Comparison of ENCODE assay signal across 22 cellular contexts in the genomic region with DNA sequence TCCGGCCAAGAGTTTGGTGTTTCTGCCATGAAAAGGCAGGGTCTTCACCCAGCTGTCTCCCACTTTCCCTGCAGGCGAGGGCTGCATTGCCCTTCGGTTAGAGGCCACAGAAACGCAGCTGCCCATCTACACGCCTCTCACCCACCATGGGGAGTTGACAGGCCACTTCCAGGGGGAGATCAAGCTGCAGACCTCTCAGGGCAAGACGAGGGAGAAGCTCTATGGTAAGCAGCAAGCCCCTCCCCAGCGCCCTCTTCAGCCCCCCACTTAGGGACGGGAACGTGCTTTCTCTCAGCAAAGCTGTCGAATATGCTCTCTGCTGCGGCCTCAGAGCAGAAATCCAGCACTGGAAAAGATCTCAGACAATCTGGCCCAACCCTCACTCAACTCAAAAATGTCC. TPM values are rescaled to one million over a fixed set of nuclear protein-coding genes. Genes with fewer than 3 reads are reported as not detected.
A peak's percentile ranks its signal among the peaks of the same experiment; 100 is the strongest.
DNase-seq lines count a peak whose midpoint lies in the region; ATAC-seq and TF ChIP-seq lines count a peak whose summit lies in the region.
"Had no signal": no experiment of that assay in that cellular context is flagged by ENCODE, and none has a peak within 500 bp of the region (broad histone marks: within the 10 kb centered on the region; RNA-seq: fewer than 3 reads in every experiment).

No MANE protein-coding gene starts in this region.

- H3K9me2 ChIP-seq in Karpas-422 (replicated peaks; ENCODE audit: insufficient read depth, low read length): no peaks in the 10 kb centered on the region

- H3K27ac Mint-ChIP-seq in activated naive CD4-positive, alpha-beta T cell treated with anti-CD3 and anti-CD28 coated beads, Interleukin-2, amount 50 U/mL, for 24 hours: peak overlapping the region; percentile 14
- H3K27ac Mint-ChIP-seq in activated naive CD4-positive, alpha-beta T cell treated with anti-CD3 and anti-CD28 coated beads for 36 hours: no peak overlapping the region
- H3K27ac Mint-ChIP-seq in endothelial cell (ENCODE audit: unreplicated experiment) (no peak overlapping the region), type B pancreatic cell (no peak overlapping the region)
- H3K27ac Mint-ChIP-seq in stimulated activated effector memory CD8-positive, alpha-beta T cell treated with anti-CD3 and anti-CD28 coated beads, Interleukin-12 subunit alpha, Interleukin-12 subunit beta, amount 100 ng/mL, for 72 hours: peak overlapping the region; percentile 26
- H3K27ac Mint-ChIP-seq: B cell had no signal

- peak overlapping the region; percentile 60 for H3K27ac ChIP-seq in Karpas-422 (ENCODE audit: low read length)
- no peak overlapping the region for H3K27ac ChIP-seq in esophagus squamous epithelium
- H3K27ac ChIP-seq: A549, KMS-11, Peyer's patch had no signal

- 76 to 80% methylated on average over 3 to 6 of the region's 11 CpGs for WGBS in esophagus squamous epithelium, 2 donors

- DNase-seq in activated naive CD4-positive, alpha-beta T cell treated with anti-CD3 and anti-CD28 coated beads for 36 hours: no peak
- no peak for DNase-seq in Karpas-422
- no peak for DNase-seq in endothelial cell (ENCODE audit: low spot score)
- DNase-seq in stimulated activated effector memory CD8-positive, alpha-beta T cell treated with anti-CD3 and anti-CD28 coated beads, Interleukin-12 subunit alpha, Interleukin-12 subunit beta, amount 100 ng/mL, for 72 hours (ENCODE audit: low spot score in 2 of 2): no peak
- no peak for DNase-seq in esophagus squamous epithelium (lab: John Stamatoyannopoulos, UW)
- DNase-seq in NCI-H1048 (lab: John Stamatoyannopoulos, UW): no peak
- no peak for DNase-seq in type B pancreatic cell (ENCODE audit: extremely low spot score, unreplicated experiment)
- DNase-seq: COR-L47, DMS79, GOT3, MV-4-11, NCI-H1694 treated with DMSO at 0.1 percent for 48 hours, NCI-H2081 treated with DMSO at 0.1 percent for 48 hours, NCI-H2171 treated with DMSO at 0.1 percent for 48 hours, NCI-H524 treated with DMSO at 0.1 percent for 48 hours, NCI-H82, Peyer's patch had no signal

- H2AFZ ChIP-seq in Karpas-422 (ENCODE audit: low read length): no peak overlapping the region

- no peaks in the 10 kb centered on the region for H3K9me3 Mint-ChIP-seq in activated naive CD4-positive, alpha-beta T cell treated with anti-CD3 and anti-CD28 coated beads, Interleukin-2, amount 50 U/mL, for 24 hours
- H3K9me3 Mint-ChIP-seq in activated naive CD4-positive, alpha-beta T cell treated with anti-CD3 and anti-CD28 coated beads for 36 hours: no peaks in the 10 kb centered on the region
- H3K9me3 Mint-ChIP-seq in endothelial cell (ENCODE audit: unreplicated experiment) (no peaks in the 10 kb centered on the region), type B pancreatic cell (no peaks in the 10 kb centered on the region)
- no peaks in the 10 kb centered on the region for H3K9me3 Mint-ChIP-seq in stimulated activated effector memory CD8-positive, alpha-beta T cell treated with anti-CD3 and anti-CD28 coated beads, Interleukin-12 subunit alpha, Interleukin-12 subunit beta, amount 100 ng/mL, for 72 hours

- TF ChIP-seq POLR2A in esophagus squamous epithelium (IDR thresholded peaks at IDR 0.05): no peak

- H3K36me3 ChIP-seq in Karpas-422 (ENCODE audit: insufficient read depth, low read length) (peaks cover 47% of the 10 kb centered on the region), esophagus squamous epithelium (peaks cover 0 to 48% (median 0%) of the 10 kb centered on the region in 3 donors)

- H3K4me1 Mint-ChIP-seq in activated naive CD4-positive, alpha-beta T cell treated with anti-CD3 and anti-CD28 coated beads, Interleukin-2, amount 50 U/mL, for 24 hours: no peaks in the 10 kb centered on the region
- no peaks in the 10 kb centered on the region for H3K4me1 Mint-ChIP-seq in activated naive CD4-positive, alpha-beta T cell treated with anti-CD3 and anti-CD28 coated beads for 36 hours (ENCODE audit: low read depth)
- H3K4me1 Mint-ChIP-seq in endothelial cell (ENCODE audit: unreplicated experiment) (peaks cover 13% of the 10 kb centered on the region), type B pancreatic cell (ENCODE audit: unreplicated experiment) (no peaks in the 10 kb centered on the region)
- H3K4me1 Mint-ChIP-seq in stimulated activated effector memory CD8-positive, alpha-beta T cell treated with anti-CD3 and anti-CD28 coated beads, Interleukin-12 subunit alpha, Interleukin-12 subunit beta, amount 100 ng/mL, for 72 hours: peaks cover 5% of the 10 kb centered on the region

- TF ChIP-seq CTCF in endothelial cell (IDR thresholded peaks at IDR 0.05; ENCODE audit: unreplicated experiment) (no peak), esophagus squamous epithelium (IDR thresholded peaks at IDR 0.05) (no peak), type B pancreatic cell (conservative IDR thresholded peaks at IDR 0.05) (no peak)

- H3K4me2 ChIP-seq in Karpas-422 (ENCODE audit: low read depth, low read length, poor library complexity, severe bottlenecking): no peak overlapping the region
- H3K4me2 ChIP-seq: A549, KMS-11 had no signal

- no peak for ATAC-seq in stimulated activated effector memory CD8-positive, alpha-beta T cell treated with anti-CD3 and anti-CD28 coated beads, Interleukin-12 subunit alpha, Interleukin-12 subunit beta, amount 100 ng/mL, for 72 hours
- ATAC-seq: A549 had no signal

- no peaks in the 10 kb centered on the region for H3K79me2 ChIP-seq in Karpas-422 (ENCODE audit: low read length)

- H3K27me3 ChIP-seq in Karpas-422 (ENCODE audit: low read length): no peaks in the 10 kb centered on the region
- H3K27me3 ChIP-seq in esophagus squamous epithelium: no peaks in the 10 kb centered on the region
- H3K27me3 ChIP-seq: Peyer's patch had no signal

- H3K4me3 Mint-ChIP-seq in activated naive CD4-positive, alpha-beta T cell treated with anti-CD3 and anti-CD28 coated beads, Interleukin-2, amount 50 U/mL, for 24 hours: no peak overlapping the region
- H3K4me3 Mint-ChIP-seq in activated naive CD4-positive, alpha-beta T cell treated with anti-CD3 and anti-CD28 coated beads for 36 hours: no peak overlapping the region
- peak overlapping the region; percentile 33 for H3K4me3 Mint-ChIP-seq in endothelial cell (ENCODE audit: unreplicated experiment)
- H3K4me3 Mint-ChIP-seq in stimulated activated effector memory CD8-positive, alpha-beta T cell treated with anti-CD3 and anti-CD28 coated beads, Interleukin-12 subunit alpha, Interleukin-12 subunit beta, amount 100 ng/mL, for 72 hours: no peak overlapping the region
- H3K4me3 Mint-ChIP-seq in type B pancreatic cell: no peak overlapping the region
- H3K4me3 Mint-ChIP-seq: B cell, CD14-positive monocyte had no signal

- H3K36me3 Mint-ChIP-seq in activated naive CD4-positive, alpha-beta T cell treated with anti-CD3 and anti-CD28 coated beads, Interleukin-2, amount 50 U/mL, for 24 hours: peaks cover 38% of the 10 kb centered on the region
- peaks cover 43% of the 10 kb centered on the region for H3K36me3 Mint-ChIP-seq in activated naive CD4-positive, alpha-beta T cell treated with anti-CD3 and anti-CD28 coated beads for 36 hours (ENCODE audit: low read depth)
- H3K36me3 Mint-ChIP-seq in endothelial cell (ENCODE audit: low read depth, unreplicated experiment) (peaks cover 72% of the 10 kb centered on the region), type B pancreatic cell (no peaks in the 10 kb centered on the region)
- H3K36me3 Mint-ChIP-seq in stimulated activated effector memory CD8-positive, alpha-beta T cell treated with anti-CD3 and anti-CD28 coated beads, Interleukin-12 subunit alpha, Interleukin-12 subunit beta, amount 100 ng/mL, for 72 hours: peaks cover 99% of the 10 kb centered on the region

- no peaks in the 10 kb centered on the region for H3K27me3 Mint-ChIP-seq in activated naive CD4-positive, alpha-beta T cell treated with anti-CD3 and anti-CD28 coated beads, Interleukin-2, amount 50 U/mL, for 24 hours
- H3K27me3 Mint-ChIP-seq in activated naive CD4-positive, alpha-beta T cell treated with anti-CD3 and anti-CD28 coated beads for 36 hours (ENCODE audit: low read depth): no peaks in the 10 kb centered on the region
- peaks cover 13% of the 10 kb centered on the region for H3K27me3 Mint-ChIP-seq in endothelial cell (ENCODE audit: unreplicated experiment)
- no peaks in the 10 kb centered on the region for H3K27me3 Mint-ChIP-seq in type B pancreatic cell
- H3K27me3 Mint-ChIP-seq: B cell had no signal

- H3K4me3 ChIP-seq in Karpas-422 (ENCODE audit: low read length) (no peak overlapping the region), esophagus squamous epithelium (no peak overlapping the region)
- H3K4me3 ChIP-seq: A549, Peyer's patch had no signal

- no peaks in the 10 kb centered on the region for H3K9me3 ChIP-seq in Karpas-422 (ENCODE audit: low read length)
- H3K9me3 ChIP-seq in esophagus squamous epithelium: no peaks in the 10 kb centered on the region
- H3K9me3 ChIP-seq: A549, Peyer's patch had no signal

- no peaks in the 10 kb centered on the region for H4K20me1 ChIP-seq in Karpas-422 (ENCODE audit: insufficient read depth, low read depth, low read length)

- CTCF ChIA-PET in activated naive CD4-positive, alpha-beta T cell treated with anti-CD3 and anti-CD28 coated beads for 36 hours (lab: Charles Lee): no interaction called here

- intact Hi-C loops in activated naive CD4-positive, alpha-beta T cell treated with anti-CD3 and anti-CD28 coated beads for 36 hours (cut with micrococcal nuclease): no loop called here
- intact Hi-C loops in esophagus squamous epithelium (cut with DNase I): no loop called here

- peaks cover 13% of the 10 kb centered on the region for H3K4me1 ChIP-seq in Karpas-422 (ENCODE audit: low read length)
- no peaks in the 10 kb centered on the region for H3K4me1 ChIP-seq in esophagus squamous epithelium
- H3K4me1 ChIP-seq: A549, Peyer's patch had no signal

- H3K9ac ChIP-seq in Karpas-422 (ENCODE audit: low read length): no peak overlapping the region
- H3K9ac ChIP-seq: KMS-11 had no signal

RNA-seq across cellular contexts. Expression of a gene that starts 57.7 kb away (rescaled TPM):
- 10 to 100 TPM; 21.2 to 24.2 TPM for total RNA-seq in activated naive CD4-positive, alpha-beta T cell treated with anti-CD3 and anti-CD28 coated beads for 36 hours
- total RNA-seq in Karpas-422 (2014; rRNA removed; shearing (Covaris generic); ENCODE audit: low replicate concordance): 18.2 and 20.2 TPM in 2 replicates
- total RNA-seq in endothelial cell (ENCODE audit: unreplicated experiment) (39.5 TPM), esophagus squamous epithelium (10 to 100 TPM; 12.3 to 38.0 (median 22.8) TPM), type B pancreatic cell (ENCODE audit: low replicate concordance) (50.3 and 123 TPM in 2 replicates)

Comparison
In these comparisons a context has a peak if more than half of its experiments do, and no peak if none do; other contexts are left out.
1. H3K27ac Mint-ChIP-seq: peak in activated naive CD4-positive, alpha-beta T cell treated with anti-CD3 and anti-CD28 coated beads, Interleukin-2, amount 50 U/mL, for 24 hours (single experiment) and stimulated activated effector memory CD8-positive, alpha-beta T cell treated with anti-CD3 and anti-CD28 coated beads, Interleukin-12 subunit alpha, Interleukin-12 subunit beta, amount 100 ng/mL, for 72 hours (single experiment); none in activated naive CD4-positive, alpha-beta T cell treated with anti-CD3 and anti-CD28 coated beads for 36 hours (single experiment), endothelial cell (single experiment) and type B pancreatic cell (single experiment).